Comparison of ENCODE assay signal across 1 cellular context in the genomic region with DNA sequence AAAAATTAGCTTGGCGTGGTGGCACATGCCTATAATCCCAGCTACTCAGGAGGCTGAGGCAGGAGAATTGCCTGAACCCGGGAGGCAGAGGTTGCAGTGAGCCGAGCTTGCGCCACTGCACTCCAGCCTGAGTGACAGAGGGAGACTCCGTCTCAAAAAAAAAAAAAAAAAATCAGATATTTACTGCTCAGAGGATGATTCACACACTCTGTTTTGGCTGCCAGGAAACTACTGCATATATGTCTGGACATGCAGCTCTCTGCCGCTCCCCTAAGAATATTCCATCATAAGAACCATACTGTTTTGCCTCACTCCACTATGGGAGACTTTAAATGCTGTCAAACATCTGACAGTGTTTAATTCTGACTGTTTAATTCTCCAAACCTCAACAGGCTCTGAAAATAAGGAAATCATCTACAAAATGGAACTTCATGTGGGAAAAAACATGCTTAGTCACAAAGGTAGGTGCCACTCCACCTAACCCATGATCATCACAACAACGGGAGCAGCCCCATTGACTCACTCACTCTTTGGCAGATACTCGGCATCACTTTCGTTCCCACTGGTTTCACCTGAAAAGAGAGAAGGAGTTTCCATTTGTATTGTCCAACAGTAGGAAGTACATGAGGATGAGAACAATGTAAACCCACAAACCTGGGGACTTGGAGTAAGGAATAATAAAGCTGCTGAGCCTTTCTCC.
TF ChIP-seq lines count a peak whose summit lies in the region.

No MANE protein-coding gene starts in this region.

TF ChIP-seq in HCT116, 20 proteins besides CTCF, POLR2A, EP300 and RAD21 (continued from another document):
- TF ChIP-seq SIN3A (IDR thresholded peaks at IDR 0.05; ENCODE audit: low read depth), result no peak
- no peak for TF ChIP-seq SP1 (IDR thresholded peaks at IDR 0.05; ENCODE audit: low read depth)
